In genomic region chr14:85959063-85959462, GRCh38 we compare ENCODE assay signal across 40 cellular contexts.
"Had no signal": no experiment of that assay in that cellular context is flagged by ENCODE, and none has a peak within 500 bp of the region (broad histone marks: within the 10 kb centered on the region; RNA-seq: fewer than 3 reads in every experiment).

No MANE protein-coding gene starts in this region.

- H3K9me3 ChIP-seq: adrenal gland, ascending aorta, body of pancreas, breast epithelium had no signal

- H3K4me1 Mint-ChIP-seq: activated naive CD4-positive, alpha-beta T cell treated with anti-CD3 and anti-CD28 coated beads, Interleukin-2, amount 10 ng/mL, durations not matched to agents 7 days and 5 days; activated naive CD8-positive, alpha-beta T cell treated with anti-CD3 and anti-CD28 coated beads, Interleukin-2, amount 10 ng/mL, durations not matched to agents 7 days and 5 days; activated naive CD8-positive, alpha-beta T cell treated with anti-CD3 and anti-CD28 coated beads, Interleukin-2, amount 50 U/mL, for 24 hours; activated T-helper 17 cell treated with anti-CD3 and anti-CD28 coated beads, Interleukin-2, amount 50 U/mL, for 72 hours; brain had no signal

- H3K36me3 Mint-ChIP-seq: activated naive CD4-positive, alpha-beta T cell treated with anti-CD3 and anti-CD28 coated beads, Interleukin-2, amount 10 ng/mL, durations not matched to agents 7 days and 5 days; brain had no signal

- ATAC-seq: activated naive CD4-positive, alpha-beta T cell treated with anti-CD3 and anti-CD28 coated beads, Interleukin-2, amount 50 U/mL, for 72 hours; activated naive CD8-positive, alpha-beta T cell treated with anti-CD3 and anti-CD28 coated beads, Interleukin-2, amount 50 U/mL, for 24 hours; activated T-cell treated with anti-CD3 and anti-CD28 coated beads, Interleukin-2, amount 50 U/mL, for 4 hours; activated T-cell treated with anti-CD3 and anti-CD28 coated beads, Interleukin-2, amount 50 U/mL, for 72 hours; activated T-helper 17 cell treated with anti-CD3 and anti-CD28 coated beads, Interleukin-2, amount 50 U/mL, for 72 hours; body of pancreas had no signal

- H3K4me1 ChIP-seq: adrenal gland, ascending aorta, body of pancreas, breast epithelium had no signal

- H3K36me3 ChIP-seq: adrenal gland, ascending aorta, brain microvascular endothelial cell, breast epithelium, cardiac muscle cell had no signal

- H3K27me3 ChIP-seq: adrenal gland, ascending aorta, body of pancreas, brain microvascular endothelial cell, breast epithelium, cardiac muscle cell had no signal

- H3K9me3 Mint-ChIP-seq: activated naive CD4-positive, alpha-beta T cell treated with anti-CD3 and anti-CD28 coated beads for 36 hours; activated naive CD4-positive, alpha-beta T cell treated with anti-CD3 and anti-CD28 coated beads, Interleukin-2, amount 10 ng/mL, durations not matched to agents 7 days and 5 days; activated naive CD4-positive, alpha-beta T cell treated with anti-CD3 and anti-CD28 coated beads, Interleukin-2, amount 50 U/mL, for 24 hours; activated T-cell treated with anti-CD3 and anti-CD28 coated beads, Interleukin-2, amount 50 U/mL, for 24 hours; activated T-cell treated with anti-CD3 and anti-CD28 coated beads, Interleukin-2, amount 50 U/mL, for 4 hours; activated T-helper 17 cell treated with anti-CD3 and anti-CD28 coated beads, Interleukin-2, amount 50 U/mL, for 72 hours; activated T-helper 2 cell treated with anti-CD3 and anti-CD28 coated beads, Interferon-gamma antibody, Interleukin-2, Interleukin-4, amounts not matched to agents 10 μg/mL and 5 μg/mL and 100 μg/mL, durations not matched to agents 14 hours and 24 hours and 36 hours; brain; central memory CD8-positive, alpha-beta T cell had no signal

- FAIRE-seq: astrocyte, bronchial epithelial cell had no signal

- DNase-seq: activated effector memory CD4-positive, alpha-beta T cell treated with anti-CD3 and anti-CD28 coated beads, Interleukin-2, amount 50 U/mL, for 16 hours; activated effector memory CD4-positive, alpha-beta T cell treated with Interleukin-2 at 50 U/mL for 16 hours; activated gamma-delta T cell; activated gamma-delta T cell treated with Interleukin-2 at 50 U/mL for 16 hours; activated naive CD4-positive, alpha-beta T cell; activated naive CD4-positive, alpha-beta T cell treated with anti-CD3 and anti-CD28 coated beads for 36 hours; activated naive CD4-positive, alpha-beta T cell treated with anti-CD3 and anti-CD28 coated beads, Interleukin-2, amount 10 ng/mL, durations not matched to agents 7 days and 5 days; activated naive CD4-positive, alpha-beta T cell treated with anti-CD3 and anti-CD28 coated beads, Interleukin-2, amount 50 U/mL, for 16 hours; activated naive CD4-positive, alpha-beta T cell treated with Interleukin-2 at 50 U/mL for 16 hours; activated naive CD8-positive, alpha-beta T cell treated with anti-CD3 and anti-CD28 coated beads for 36 hours; activated naive CD8-positive, alpha-beta T cell treated with anti-CD3 and anti-CD28 coated beads, Interleukin-2, amount 10 ng/mL, durations not matched to agents 7 days and 5 days; activated naive CD8-positive, alpha-beta T cell treated with anti-CD3 and anti-CD28 coated beads, Interleukin-2, amount 50 U/mL, for 24 hours; activated T-cell treated with anti-CD3 and anti-CD28 coated beads, Interleukin-2, amount 50 U/mL, for 1 hour; activated T-cell treated with anti-CD3 and anti-CD28 coated beads, Interleukin-2, amount 50 U/mL, for 24 hours; activated T-cell treated with anti-CD3 and anti-CD28 coated beads, Interleukin-2, amount 50 U/mL, for 4 hours; activated T-cell treated with anti-CD3 and anti-CD28 coated beads, Interleukin-2, amount 50 U/mL, for 48 hours; activated T-cell treated with anti-CD3 and anti-CD28 coated beads, Interleukin-2, amount 50 U/mL, for 72 hours; adrenal gland; amniotic stem cell; amygdala; anterior cingulate cortex; aorta; body of pancreas; brain microvascular endothelial cell; caudate nucleus; central memory CD4-positive, alpha-beta T cell; cerebellar nuclear complex had no signal

- H3K27ac ChIP-seq: adrenal gland, ascending aorta, body of pancreas, brain microvascular endothelial cell, breast epithelium, cardiac muscle cell had no signal

- H3K4me3 ChIP-seq: adrenal gland, ascending aorta, body of pancreas, breast epithelium, cardiac muscle cell had no signal

- H3K4me3 Mint-ChIP-seq: activated naive CD4-positive, alpha-beta T cell treated with anti-CD3 and anti-CD28 coated beads for 36 hours; activated naive CD4-positive, alpha-beta T cell treated with anti-CD3 and anti-CD28 coated beads, Interleukin-2, amount 10 ng/mL, durations not matched to agents 7 days and 5 days; activated naive CD4-positive, alpha-beta T cell treated with anti-CD3 and anti-CD28 coated beads, Interleukin-2, amount 50 U/mL, for 24 hours; activated naive CD8-positive, alpha-beta T cell; activated naive CD8-positive, alpha-beta T cell treated with anti-CD3 and anti-CD28 coated beads for 36 hours; activated naive CD8-positive, alpha-beta T cell treated with anti-CD3 and anti-CD28 coated beads, Interleukin-2, amount 10 ng/mL, durations not matched to agents 7 days and 5 days; activated naive CD8-positive, alpha-beta T cell treated with anti-CD3 and anti-CD28 coated beads, Interleukin-2, amount 50 U/mL, for 24 hours; activated T-cell treated with anti-CD3 and anti-CD28 coated beads, Interleukin-2, amount 50 U/mL, for 24 hours; activated T-cell treated with anti-CD3 and anti-CD28 coated beads, Interleukin-2, amount 50 U/mL, for 4 hours; activated T-cell treated with anti-CD3 and anti-CD28 coated beads, Interleukin-2, amount 50 U/mL, for 72 hours; activated T-helper 1 cell treated with anti-CD3 and anti-CD28 coated beads, Interleukin-12 subunit alpha, Interleukin-12 subunit beta, Interleukin-2, Interleukin-4 antibody, amounts not matched to agents 30 ng/mL and 10 ng/mL and 1 ng/mL, durations not matched to agents 14 hours and 24 hours and 36 hours; activated T-helper 17 cell treated with anti-CD3 and anti-CD28 coated beads, Interleukin-2, amount 50 U/mL, for 72 hours; brain; central memory CD8-positive, alpha-beta T cell had no signal

- H3K27ac Mint-ChIP-seq: activated naive CD4-positive, alpha-beta T cell treated with anti-CD3 and anti-CD28 coated beads for 36 hours; activated naive CD4-positive, alpha-beta T cell treated with anti-CD3 and anti-CD28 coated beads, Interleukin-2, amount 10 ng/mL, durations not matched to agents 7 days and 5 days; activated naive CD4-positive, alpha-beta T cell treated with anti-CD3 and anti-CD28 coated beads, Interleukin-2, amount 50 U/mL, for 24 hours; activated naive CD4-positive, alpha-beta T cell treated with anti-CD3 and anti-CD28 coated beads, Interleukin-2, amount 50 U/mL, for 72 hours; activated naive CD8-positive, alpha-beta T cell; activated naive CD8-positive, alpha-beta T cell treated with anti-CD3 and anti-CD28 coated beads for 36 hours; activated naive CD8-positive, alpha-beta T cell treated with anti-CD3 and anti-CD28 coated beads, Interleukin-2, amount 10 ng/mL, durations not matched to agents 7 days and 5 days; activated naive CD8-positive, alpha-beta T cell treated with anti-CD3 and anti-CD28 coated beads, Interleukin-2, amount 50 U/mL, for 24 hours; activated T-cell treated with anti-CD3 and anti-CD28 coated beads, Interleukin-2, amount 50 U/mL, for 24 hours; activated T-cell treated with anti-CD3 and anti-CD28 coated beads, Interleukin-2, amount 50 U/mL, for 72 hours; activated T-helper 1 cell treated with anti-CD3 and anti-CD28 coated beads, Interleukin-12 subunit alpha, Interleukin-12 subunit beta, Interleukin-2, Interleukin-4 antibody, amounts not matched to agents 30 ng/mL and 10 ng/mL and 1 ng/mL, durations not matched to agents 14 hours and 24 hours and 36 hours; activated T-helper 17 cell treated with anti-CD3 and anti-CD28 coated beads, Interleukin-2, amount 50 U/mL, for 72 hours; activated T-helper 2 cell treated with anti-CD3 and anti-CD28 coated beads, Interferon-gamma antibody, Interleukin-2, Interleukin-4, amounts not matched to agents 10 μg/mL and 5 μg/mL and 100 μg/mL, durations not matched to agents 14 hours and 24 hours and 36 hours; brain had no signal
